8 cellular contexts compared by ENCODE assay signal in the genomic region with DNA sequence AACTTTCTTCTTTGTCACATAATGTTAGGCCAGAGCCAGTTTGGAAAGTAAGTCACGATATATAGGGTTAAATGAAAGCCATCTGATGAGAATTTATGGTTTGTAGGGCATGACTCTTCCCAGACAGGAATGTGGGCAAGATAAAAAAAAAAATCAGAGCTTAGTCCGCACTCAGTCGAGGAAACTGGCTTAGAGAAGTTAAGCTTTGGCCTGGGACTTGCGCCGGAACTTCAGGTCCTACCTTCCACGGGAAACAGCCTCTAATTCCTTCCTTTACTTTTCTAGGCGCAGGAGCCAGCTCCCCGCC. TPM values are rescaled to one million over a fixed set of nuclear protein-coding genes. Genes with fewer than 3 reads are reported as not detected.
A peak's percentile ranks its signal among the peaks of the same experiment; 100 is the strongest.
DNase-seq lines count a peak whose midpoint lies in the region; ATAC-seq, FAIRE-seq and TF ChIP-seq lines count a peak whose summit lies in the region.

No MANE protein-coding gene starts in this region.

- peak overlapping the region; percentile 94 for H3K4me3 Mint-ChIP-seq in Calu3 (ENCODE audit: low read depth, unreplicated experiment)

- peaks cover 0 to 3% of the 10 kb centered on the region in 2 donors for H3K36me3 ChIP-seq in esophagus (ENCODE audit: control insufficient read depth in 2 of 2, insufficient read depth in 2 of 2, low read length in 1 of 2)
- H3K36me3 ChIP-seq in pancreas: no peaks in the 10 kb centered on the region

- TSS peak; percentile 61 for BruUV-seq in Calu3 (replicated peaks; lab: Mats Ljungman, UMichigan)

- H3K27me3 ChIP-seq in esophagus (ENCODE audit: control insufficient read depth in 1 of 2, insufficient read depth in 2 of 2, low read length in 2 of 2): no peaks in the 10 kb centered on the region
- no peaks in the 10 kb centered on the region for H3K27me3 ChIP-seq in pancreas

- DNase-seq in Calu3 (no peak), RKO (ENCODE audit: low spot score) (peak; percentile 81), pancreas (no peak), ureter (ENCODE audit: low spot score) (no peak)

- WGBS in esophagus, 2 donors: 0% methylated on average over 8 of the region's 8 CpGs
- 1% methylated on average over 8 of the region's 8 CpGs for WGBS in pancreas, 2 donors

- peak overlapping the region; percentile 96 to 98 for H3K27ac ChIP-seq in esophagus (ENCODE audit: low read depth in 2 of 2, low read length in 1 of 2)
- peak overlapping the region; percentile 90 to 98 (median 95) for H3K27ac ChIP-seq in pancreas

- no peaks in the 10 kb centered on the region for H3K27me3 Mint-ChIP-seq in Calu3 (ENCODE audit: unreplicated experiment)

- peak overlapping the region; percentile 72 for H3K27ac Mint-ChIP-seq in Calu3 (ENCODE audit: unreplicated experiment)

- intact Hi-C loops in Calu3 (cut with micrococcal nuclease; ENCODE audit: unreplicated experiment) (no loop called here), pancreas (cut with DNase I) (no loop called here)

- peak overlapping the region; percentile 78 to 97 for H3K4me3 ChIP-seq in esophagus (ENCODE audit: low read depth in 1 of 2, low read length in 2 of 2)
- H3K4me3 ChIP-seq in pancreas: peak overlapping the region; percentile 93 to 99 (median 98)

- peaks cover 37% of the 10 kb centered on the region for H3K36me3 Mint-ChIP-seq in Calu3 (ENCODE audit: insufficient read depth, unreplicated experiment)

- ATAC-seq in pancreas (no peak), HG03342 (IDR thresholded peaks at IDR 0.05; ENCODE audit: unreplicated experiment) (no peak), HG03460 (IDR thresholded peaks at IDR 0.05; ENCODE audit: unreplicated experiment) (no peak), HG03175 (IDR thresholded peaks at IDR 0.05; ENCODE audit: unreplicated experiment) (no peak)

- FAIRE-seq in pancreas (lab: Jason Lieb, UNC): no peak

- H3K9me3 ChIP-seq in esophagus (ENCODE audit: control insufficient read depth in 2 of 2, insufficient read depth in 1 of 2, low read depth in 1 of 2, low read length in 1 of 2): no peaks in the 10 kb centered on the region
- H3K9me3 ChIP-seq in pancreas: no peaks in the 10 kb centered on the region

- peaks cover 29% of the 10 kb centered on the region for H3K4me1 Mint-ChIP-seq in Calu3 (ENCODE audit: low read depth, unreplicated experiment)

- CTCF ChIA-PET in Calu3 (lab: Charles Lee): interaction anchor here (0.6 to 1.4 kb wide), 3 partner anchors 30 to 332 kb away, joined by 3 to 8 read pairs (median 4); no protein-coding TSS in a partner anchor

- H3K4me1 ChIP-seq in esophagus (ENCODE audit: control insufficient read depth in 2 of 2, insufficient read depth in 2 of 2, low read length in 1 of 2) (no peaks in the 10 kb centered on the region), pancreas (peaks cover 7 to 28% (median 10%) of the 10 kb centered on the region in 3 donors)

- H3K9me3 Mint-ChIP-seq in Calu3 (ENCODE audit: low read depth, unreplicated experiment): no peaks in the 10 kb centered on the region

- TF ChIP-seq CTCF in Calu3 (IDR thresholded peaks at IDR 0.05; ENCODE audit: unreplicated experiment): no peak
- no peak for TF ChIP-seq CTCF in pancreas (IDR thresholded peaks at IDR 0.05)

RNA-seq across cellular contexts. Expression of gene DDX31, which starts 0.5 kb away (rescaled TPM):
- total RNA-seq in Calu3 (2022) (18.4 and 20.1 TPM in 2 replicates), pancreas (1 to 10 TPM; 4.9 to 8.2 (median 7.6) TPM), ureter (25.8 TPM)
- polyA plus RNA-seq in esophagus (1 to 10 TPM; 6.6 to 8.0 TPM), pancreas (10 to 100 TPM in 1 of 2 donors, 1 to 10 TPM in 1; 7.7 to 17.0 TPM)

RNA-seq across cellular contexts. Expression of gene GTF3C4, which starts 1.0 kb away (rescaled TPM):
- total RNA-seq in Calu3 (2022): 15.9 and 16.1 TPM in 2 replicates
- polyA plus RNA-seq in esophagus: 1 to 10 TPM; 2.1 to 3.8 TPM
- total RNA-seq in pancreas: 1 to 10 TPM; 4.0 to 8.0 (median 6.1) TPM
- polyA plus RNA-seq in pancreas: 1 to 10 TPM; 1.6 to 3.5 TPM
- 16.5 TPM for total RNA-seq in ureter
